In the genomic region with DNA sequence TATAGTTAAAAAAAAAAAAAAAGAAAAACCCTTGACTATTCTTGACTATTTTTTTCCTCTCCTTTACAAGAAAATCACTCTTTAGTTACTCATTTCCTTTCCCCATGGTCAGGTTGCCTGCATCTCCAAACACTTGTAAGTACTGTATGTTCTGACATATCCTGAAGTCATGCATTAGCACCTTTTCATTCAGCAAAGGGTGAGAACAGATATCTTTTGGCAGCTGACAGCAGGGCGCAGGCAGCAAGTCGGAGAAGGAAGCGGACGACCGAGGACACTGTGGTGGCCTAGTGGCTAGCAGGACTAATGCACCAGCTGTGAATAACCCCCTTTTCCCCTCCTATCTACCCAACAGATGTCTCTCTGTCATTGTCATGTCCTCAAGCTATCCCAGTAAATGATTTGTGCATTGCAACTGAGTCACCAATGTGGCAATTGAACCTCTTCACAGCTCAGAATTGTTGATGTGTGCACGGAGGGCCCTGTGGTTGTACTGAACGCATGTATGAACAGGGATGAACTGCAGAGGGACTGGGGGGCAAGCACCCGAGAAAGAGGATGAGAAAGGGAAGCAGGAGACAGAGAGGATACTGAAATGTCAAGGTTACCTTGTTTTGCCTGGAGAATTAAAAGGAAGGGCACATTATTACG, we compare ENCODE assay signal across 1 cellular context.
TF ChIP-seq lines count a peak whose summit lies in the region.

No MANE protein-coding gene starts in this region.

TF ChIP-seq in endothelial cell of umbilical vein, 7 proteins besides CTCF, POLR2A, EP300 and RAD21 (continued from another document):
- TF ChIP-seq, protein P1, sequence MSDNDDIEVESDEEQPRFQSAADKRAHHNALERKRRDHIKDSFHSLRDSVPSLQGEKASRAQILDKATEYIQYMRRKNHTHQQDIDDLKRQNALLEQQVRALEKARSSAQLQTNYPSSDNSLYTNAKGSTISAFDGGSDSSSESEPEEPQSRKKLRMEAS (IDR thresholded peaks at IDR 0.05; ENCODE audit: insufficient read depth, insufficient read length) = no peak
- no peak for TF ChIP-seq GATA2 (IDR thresholded peaks at IDR 0.05; ENCODE audit: insufficient read depth, insufficient read length, low read depth, low read length)
- no peak for TF ChIP-seq EZH2 (IDR thresholded peaks at IDR 0.05; ENCODE audit: borderline replicate concordance, low read depth, low read length, severe bottlenecking)
TF ChIP-seq in endothelial cell of umbilical vein: peak in this region for 0.
